In the genomic region with DNA sequence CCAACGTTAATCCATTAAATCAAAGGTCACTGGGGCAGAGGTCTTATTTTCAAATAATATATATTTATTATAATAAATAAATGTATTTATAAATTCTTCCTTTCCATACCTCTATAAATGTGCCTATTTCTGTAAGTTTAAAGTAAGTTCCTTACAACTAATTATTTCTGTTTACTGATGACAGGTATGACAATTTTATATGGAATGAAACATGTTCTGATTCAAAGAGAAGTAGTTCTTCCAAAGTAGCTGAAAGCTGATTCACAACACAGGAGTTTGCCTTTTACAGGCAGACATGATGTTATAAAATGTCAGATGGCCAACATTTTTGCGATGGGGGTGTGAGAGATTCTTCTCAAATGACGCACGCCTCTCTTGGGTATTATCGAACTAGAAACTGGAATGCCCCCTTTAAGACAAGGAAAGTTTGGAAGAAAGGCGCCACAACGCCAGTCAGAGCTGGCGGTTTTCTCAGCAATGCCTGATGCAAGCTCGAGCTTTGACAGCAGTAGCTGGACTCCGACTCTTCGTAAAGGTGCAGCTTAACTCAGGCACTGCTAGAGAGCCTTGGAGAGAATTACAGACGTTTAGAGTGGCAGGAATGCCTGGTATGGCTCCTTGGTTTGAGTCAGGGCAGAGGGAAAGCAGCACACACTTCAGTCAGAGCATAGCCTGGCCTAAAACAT, we compare ENCODE assay signal across 11 cellular contexts.
DNase-seq lines count a peak whose midpoint lies in the region; ATAC-seq, FAIRE-seq and TF ChIP-seq lines count a peak whose summit lies in the region.
"Had no signal": no experiment of that assay in that cellular context is flagged by ENCODE, and none has a peak within 500 bp of the region (broad histone marks: within the 10 kb centered on the region; RNA-seq: fewer than 3 reads in every experiment).

No MANE protein-coding gene starts in this region.

- H3K9me2 ChIP-seq in hepatocyte (replicated peaks; ENCODE audit: insufficient read depth), result no peaks in the 10 kb centered on the region

- H3K4me1 ChIP-seq in ascending aorta, result peaks cover 19 to 49% of the 10 kb centered on the region in 2 donors
- H3K4me1 ChIP-seq in hepatocyte (ENCODE audit: insufficient read depth), result peaks cover 3% of the 10 kb centered on the region
- H3K4me1 ChIP-seq in skeletal muscle tissue (ENCODE audit: control insufficient read depth in 3 of 3, insufficient read depth in 3 of 3, low read length in 3 of 3), result peaks cover 10 to 13% (median 13%) of the 10 kb centered on the region in 3 donors

- H3K9me3 ChIP-seq in ascending aorta, result no peaks in the 10 kb centered on the region
- H3K9me3 ChIP-seq in hepatocyte (ENCODE audit: low read depth), result no peaks in the 10 kb centered on the region
- H3K9me3 ChIP-seq in skeletal muscle tissue (ENCODE audit: control insufficient read depth in 3 of 3, low read length in 3 of 3), result no peaks in the 10 kb centered on the region

- TF ChIP-seq CTCF in ascending aorta (IDR thresholded peaks at IDR 0.05) (no peak), hepatocyte (IDR thresholded peaks at IDR 0.05; ENCODE audit: poor library complexity) (no peak)

- peak overlapping the region; percentile 83 to 96 for H3K27ac ChIP-seq in ascending aorta
- no peak overlapping the region for H3K27ac ChIP-seq in hepatocyte
- no peak overlapping the region for H3K27ac ChIP-seq in skeletal muscle tissue (ENCODE audit: low read depth, low read length)

- peak overlapping the region in 1 of 2 donors; percentile 28 for H3K4me3 ChIP-seq in ascending aorta
- H3K4me3 ChIP-seq in hepatocyte, result no peak overlapping the region
- peak overlapping the region in 1 of 3 donors; percentile 13 for H3K4me3 ChIP-seq in skeletal muscle tissue (ENCODE audit: low read length in 3 of 3)

- intact Hi-C loops in ascending aorta (cut with DNase I), result loop anchor here (1.0 to 10.0 kb wide), 4 partner anchors 85 to 402 kb away; no protein-coding TSS in a partner anchor

- FAIRE-seq in H54 (lab: Jason Lieb, UNC), result peak; percentile 20
- FAIRE-seq: small intestine had no signal

- H4K20me1 ChIP-seq in hepatocyte (ENCODE audit: insufficient read depth, poor library complexity, severe bottlenecking), result no peaks in the 10 kb centered on the region

- no peak overlapping the region for H3K4me2 ChIP-seq in hepatocyte

- no peak overlapping the region for H2AFZ ChIP-seq in hepatocyte

- 58% methylated on average over 12 of the region's 12 CpGs for WGBS in hepatocyte (ENCODE audit: low lambda C conversion rate, missing lambda C conversion rate)

- no peaks in the 10 kb centered on the region for H3K79me2 ChIP-seq in hepatocyte

- H3K27me3 ChIP-seq in ascending aorta (no peaks in the 10 kb centered on the region), hepatocyte (no peaks in the 10 kb centered on the region), skeletal muscle tissue (ENCODE audit: control insufficient read depth in 3 of 3, insufficient read depth in 3 of 3, low read length in 3 of 3) (no peaks in the 10 kb centered on the region)

- TF ChIP-seq POLR2A in H54 (IDR thresholded peaks at IDR 0.05; ENCODE audit: low read depth, low read length), result no peak

- no peak for ATAC-seq in HG03460 (IDR thresholded peaks at IDR 0.05; ENCODE audit: unreplicated experiment)
- no peak for ATAC-seq in GM19463 (IDR thresholded peaks at IDR 0.05; ENCODE audit: unreplicated experiment)
- ATAC-seq: stimulated activated naive B cell treated with anti-CD40 and anti-IgM and Interleukin-4, amounts not matched to agents 10 μg/mL and 1 μg/mL and 100 μg/mL, for 72 hours had no signal

- H3K9ac ChIP-seq in skeletal muscle tissue (ENCODE audit: low read depth in 1 of 3, low read length in 3 of 3), result peak overlapping the region in 2 of 3 donors; percentile 5 to 10

- DNase-seq in H54 (ENCODE audit: insufficient read length, low spot score) (peak; percentile 76), ascending aorta (ENCODE audit: low spot score in 2 of 2) (peak; percentile 25 to 94), hepatocyte (ENCODE audit: low spot score) (peak; percentile 15), SIG-M5 (lab: John Stamatoyannopoulos, UW) (no peak), NAMALWA (ENCODE audit: low spot score) (no peak)
- DNase-seq: activated T-cell treated with anti-CD3 and anti-CD28 coated beads, Interleukin-2, amount 50 U/mL, for 24 hours; small intestine; stimulated activated naive B cell treated with anti-CD40 and anti-IgM and Interleukin-4, amounts not matched to agents 10 μg/mL and 1 μg/mL and 100 μg/mL, for 72 hours had no signal

- no peaks in the 10 kb centered on the region for H3K36me3 ChIP-seq in ascending aorta
- H3K36me3 ChIP-seq in hepatocyte (replicated peaks; ENCODE audit: insufficient read depth, low read depth), result no peaks in the 10 kb centered on the region
- no peaks in the 10 kb centered on the region for H3K36me3 ChIP-seq in skeletal muscle tissue (ENCODE audit: control insufficient read depth in 3 of 3, insufficient read depth in 3 of 3, low read length in 3 of 3)

Comparison
In these comparisons a context has a peak if more than half of its experiments do, and no peak if none do; other contexts are left out.
1. DNase-seq: peak in H54 (single experiment), ascending aorta (2 of 2) and hepatocyte (single experiment); none in SIG-M5 (single experiment) and NAMALWA (single experiment).
2. H3K27ac ChIP-seq: peak in ascending aorta (2 of 2); none in hepatocyte (single experiment) and skeletal muscle tissue (single experiment).